In genomic region chr17:50719144-50719923, GRCh38 we compare ENCODE assay signal across 1 cellular context.
TF ChIP-seq lines count a peak whose summit lies in the region.

Gene LUC7L3, plus strand, starts transcription at chr17:50719603. Its CDS starts 130 bp downstream, at chr17:50719733.

TF ChIP-seq in HepG2, 621 proteins besides CTCF, POLR2A, EP300 and RAD21 (continued from another document and continues in another):
- TF ChIP-seq GMEB1 (CRISPR knock-in tag; IDR thresholded peaks at IDR 0.05; ENCODE audit: borderline replicate concordance) = peak; percentile 92
- TF ChIP-seq TARDBP (CRISPR knock-in tag; IDR thresholded peaks at IDR 0.05) = peak; percentile 75; the same call in 1 of the 2 replicates
- TF ChIP-seq MLXIP (CRISPR knock-in tag; IDR thresholded peaks at IDR 0.05; ENCODE audit: borderline replicate concordance) = no peak
- peak; percentile 99 for TF ChIP-seq ZNF281 (CRISPR knock-in tag; IDR thresholded peaks at IDR 0.05; ENCODE audit: borderline replicate concordance)
- peak; percentile 97 for TF ChIP-seq RBM39 (IDR thresholded peaks at IDR 0.05; ENCODE audit: low read depth, low read length, poor library complexity, severe bottlenecking)
- peak; percentile 93 for TF ChIP-seq AGO2 (optimal IDR thresholded peaks at IDR 0.05; ENCODE audit: low read depth, low read length)
- TF ChIP-seq SKI (IDR thresholded peaks at IDR 0.05; ENCODE audit: partially characterized antibody) = peak; percentile 73
- no peak for TF ChIP-seq ZNF557 (CRISPR knock-in tag; IDR thresholded peaks at IDR 0.05)
- peak; percentile 95 for TF ChIP-seq ELF4 (CRISPR knock-in tag; IDR thresholded peaks at IDR 0.05; ENCODE audit: borderline replicate concordance)
- peak; percentile 80 for TF ChIP-seq NRL (CRISPR knock-in tag; IDR thresholded peaks at IDR 0.05; ENCODE audit: borderline replicate concordance)
- no peak for TF ChIP-seq EZH2 (conservative IDR thresholded peaks at IDR 0.05; ENCODE audit: low read depth, low read length)
- TF ChIP-seq ZSCAN31 (CRISPR knock-in tag; IDR thresholded peaks at IDR 0.05; ENCODE audit: low read depth) = peak; percentile 93
- 0 out of 2 replicates have a peak, but pooled peaks have one; percentile 73 for TF ChIP-seq GATA4 (IDR thresholded peaks at IDR 0.05; ENCODE audit: borderline replicate concordance, low read depth)
- TF ChIP-seq MTERF4 (CRISPR knock-in tag; IDR thresholded peaks at IDR 0.05) = peak; percentile 96
- TF ChIP-seq GFI1 (CRISPR knock-in tag; IDR thresholded peaks at IDR 0.05; ENCODE audit: borderline replicate concordance) = peak; percentile 70
- TF ChIP-seq NFKBIZ (CRISPR knock-in tag; IDR thresholded peaks at IDR 0.05) = peak; percentile 75; the same call in 1 of the 2 replicates
- TF ChIP-seq ZNF878 (CRISPR knock-in tag; IDR thresholded peaks at IDR 0.05) = peak; percentile 47; the same call in 1 of the 2 replicates
- TF ChIP-seq ZNF232 (CRISPR knock-in tag; IDR thresholded peaks at IDR 0.05; ENCODE audit: borderline replicate concordance) = peak; percentile 75
- TF ChIP-seq ZNF280D (CRISPR knock-in tag; IDR thresholded peaks at IDR 0.05) = 0 out of 2 replicates have a peak, but pooled peaks have one; percentile 33
- peak; percentile 87; the same call in 1 of the 2 replicates for TF ChIP-seq ARHGAP35 (CRISPR knock-in tag; IDR thresholded peaks at IDR 0.05; ENCODE audit: borderline replicate concordance)
- TF ChIP-seq IRF2 (CRISPR knock-in tag; IDR thresholded peaks at IDR 0.05) = peak; percentile 89
- TF ChIP-seq PTBP1 (IDR thresholded peaks at IDR 0.05; ENCODE audit: low read depth, low read length, poor library complexity, severe bottlenecking) = peak; percentile 34
- TF ChIP-seq CREM (IDR thresholded peaks at IDR 0.05) = peak; percentile 25; the same call in 1 of the 2 replicates
- TF ChIP-seq CREM (CRISPR knock-in tag; IDR thresholded peaks at IDR 0.05) = peak; percentile 44; the same call in 1 of the 2 replicates
- TF ChIP-seq ZHX1 (CRISPR knock-in tag; IDR thresholded peaks at IDR 0.05; ENCODE audit: low read depth) = peak; percentile 94
- TF ChIP-seq CREB1 (IDR thresholded peaks at IDR 0.05) = no peak
- no peak for TF ChIP-seq CREB1 (CRISPR knock-in tag; IDR thresholded peaks at IDR 0.05)
- TF ChIP-seq MAFK (conservative IDR thresholded peaks at IDR 0.05 in 1 of 2, IDR thresholded peaks at IDR 0.05 in 1 of 2; ENCODE audit: low read length in 2 of 2) = no peak
- peak; percentile 5; the same call in 1 of the 2 replicates for TF ChIP-seq ZNF260 (CRISPR knock-in tag; IDR thresholded peaks at IDR 0.05; ENCODE audit: borderline replicate concordance, low read depth)
- TF ChIP-seq CBFB (CRISPR knock-in tag; IDR thresholded peaks at IDR 0.05) = peak; percentile 19; the same call in 1 of the 2 replicates
- peak; percentile 88; the same call in 1 of the 2 replicates for TF ChIP-seq ZNF75D (CRISPR knock-in tag; IDR thresholded peaks at IDR 0.05; ENCODE audit: borderline replicate concordance)
- peak; percentile 95 for TF ChIP-seq ZNF143 (CRISPR knock-in tag; IDR thresholded peaks at IDR 0.05)
- TF ChIP-seq ZNF251 (CRISPR knock-in tag; IDR thresholded peaks at IDR 0.05) = peak; percentile 62; the same call in 1 of the 2 replicates
- TF ChIP-seq ZNF607 (CRISPR knock-in tag; IDR thresholded peaks at IDR 0.05; ENCODE audit: borderline replicate concordance) = peak; percentile 91
- TF ChIP-seq ZNF572 (CRISPR knock-in tag; IDR thresholded peaks at IDR 0.05) = peak; percentile 69; the same call in 1 of the 2 replicates
- TF ChIP-seq ZMYM2 (CRISPR knock-in tag; IDR thresholded peaks at IDR 0.05) = no peak; the same call in 1 of the 2 replicates
- TF ChIP-seq BRCA1 (CRISPR knock-in tag; IDR thresholded peaks at IDR 0.05) = peak; percentile 40; the same call in 1 of the 2 replicates
- TF ChIP-seq ZNF790 (CRISPR knock-in tag; IDR thresholded peaks at IDR 0.05; ENCODE audit: borderline replicate concordance) = peak; percentile 74; the same call in 1 of the 2 replicates
- peak; percentile 91 for TF ChIP-seq KLF9 (CRISPR knock-in tag; IDR thresholded peaks at IDR 0.05; ENCODE audit: low read depth)
- no peak for TF ChIP-seq MBD4 (IDR thresholded peaks at IDR 0.05; ENCODE audit: borderline replicate concordance, low read length)
- no peak for TF ChIP-seq ZBTB46 (CRISPR knock-in tag; IDR thresholded peaks at IDR 0.05; ENCODE audit: borderline replicate concordance)
- no peak for TF ChIP-seq GLMP (CRISPR knock-in tag; IDR thresholded peaks at IDR 0.05; ENCODE audit: borderline replicate concordance)
- peak; percentile 6; the same call in 1 of the 2 replicates for TF ChIP-seq RCOR2 (CRISPR knock-in tag; IDR thresholded peaks at IDR 0.05)
- peak; percentile 81; the same call in 1 of the 2 replicates for TF ChIP-seq ZNF253 (CRISPR knock-in tag; IDR thresholded peaks at IDR 0.05; ENCODE audit: borderline replicate concordance)
- TF ChIP-seq ZNF552 (CRISPR knock-in tag; IDR thresholded peaks at IDR 0.05; ENCODE audit: borderline replicate concordance) = peak; percentile 40; the same call in 1 of the 2 replicates
- TF ChIP-seq ATF3 (CRISPR knock-in tag; IDR thresholded peaks at IDR 0.05) = no peak; the same call in none of the 2 replicates
- TF ChIP-seq CHD2 (IDR thresholded peaks at IDR 0.05; ENCODE audit: low read depth, low read length) = peak; percentile 88
